In genomic region chr12:31959701-31960391, GRCh38 we compare ENCODE assay signal across 8 cellular contexts. TPM values are rescaled to one million over a fixed set of nuclear protein-coding genes. Genes with fewer than 3 reads are reported as not detected.
A peak's percentile ranks its signal among the peaks of the same experiment; 100 is the strongest.
DNase-seq lines count a peak whose midpoint lies in the region; ATAC-seq, FAIRE-seq and TF ChIP-seq lines count a peak whose summit lies in the region.

No MANE protein-coding gene starts in this region.

- peaks cover 5 to 9% of the 10 kb centered on the region in 2 donors for H3K4me1 ChIP-seq in kidney (ENCODE audit: control insufficient read depth in 1 of 2, insufficient read depth in 1 of 2, low read depth in 1 of 2, low read length in 2 of 2)

- peak; percentile 57 for TF ChIP-seq CTCF in VCaP (conservative IDR thresholded peaks at IDR 0.05)
- no peak for TF ChIP-seq CTCF in kidney (IDR thresholded peaks at IDR 0.05; ENCODE audit: borderline replicate concordance, extremely low read depth, insufficient read depth)

- peak; percentile 43 for ATAC-seq in HG02852 (IDR thresholded peaks at IDR 0.05; ENCODE audit: unreplicated experiment)

- intact Hi-C loops in kidney (cut with DNase I): no loop called here

- FAIRE-seq in kidney (lab: Jason Lieb, UNC): no peak

- H3K9me3 ChIP-seq in kidney (ENCODE audit: control insufficient read depth in 1 of 2, low read length in 2 of 2): no peaks in the 10 kb centered on the region

- DNase-seq in SIG-M5 treated with dmso at 0.1 percent for 504 hours (lab: John Stamatoyannopoulos, UW; ENCODE audit: unreplicated experiment) (peak; percentile 72), SIG-M5 (lab: John Stamatoyannopoulos, UW) (no peak), NCI-H146 treated with DMSO at 0.1 percent for 48 hours (lab: John Stamatoyannopoulos, UW; ENCODE audit: unreplicated experiment) (peak; percentile 64), caudate nucleus (lab: John Stamatoyannopoulos, UW) (peak in 54 of 61 donors; percentile 5 to 85 (median 68)), kidney (peak; percentile 90)
- peak; percentile 52 to 67 (median 54) for DNase-seq in stimulated activated CD4-positive, alpha-beta T cell treated with anti-CD3 and anti-CD28 coated beads, Interleukin-12 subunit alpha, Interleukin-12 subunit beta, amount 100 ng/mL, for 48 hours (ENCODE audit: low read depth in 2 of 3, low spot score in 1 of 3)

- peaks cover 0 to 7% of the 10 kb centered on the region in 2 donors for H3K36me3 ChIP-seq in kidney (ENCODE audit: control insufficient read depth in 1 of 2, insufficient read depth in 2 of 2, low read length in 2 of 2)

- peak overlapping the region; percentile 96 for H3K27ac ChIP-seq in VCaP
- peak overlapping the region; percentile 78 for H3K27ac ChIP-seq in caudate nucleus (ENCODE audit: low read depth, low read length)
- H3K27ac ChIP-seq in kidney (ENCODE audit: low read depth in 2 of 2, low read length in 2 of 2): peak overlapping the region; percentile 80 to 82

- H3K9ac ChIP-seq in kidney (ENCODE audit: low read length in 2 of 2): peak overlapping the region; percentile 70 to 83

- peak overlapping the region; percentile 92 to 93 for H3K4me3 ChIP-seq in kidney (ENCODE audit: low read length in 2 of 2)

RNA-seq across cellular contexts. Expression of gene RESF1, which starts 0.6 kb away (rescaled TPM):
- total RNA-seq in kidney: 61.2 TPM
- polyA plus RNA-seq in kidney (ENCODE audit: insufficient read depth, low read depth, low replicate concordance): 19.5 TPM
